ENCODE assay signal across 24 cellular contexts in genomic region chr12:21884942-21885341, GRCh38. TPM values are rescaled to one million over a fixed set of nuclear protein-coding genes. Genes with fewer than 3 reads are reported as not detected.
"Had no signal": no experiment of that assay in that cellular context is flagged by ENCODE, and none has a peak within 500 bp of the region (broad histone marks: within the 10 kb centered on the region; RNA-seq: fewer than 3 reads in every experiment).

No MANE protein-coding gene starts in this region.

- H3K4me2 ChIP-seq: smooth muscle cell had no signal

- H3K36me3 ChIP-seq: sigmoid colon, suprapubic skin, tibial artery, upper lobe of right lung had no signal

- H3K4me1 ChIP-seq: suprapubic skin, upper lobe of right lung had no signal

- H3K27me3 ChIP-seq: esophagus muscularis mucosa, sigmoid colon, suprapubic skin, tibial artery, upper lobe of right lung had no signal

- ATAC-seq: activated CD8-positive, alpha-beta T cell treated with anti-CD3 and anti-CD28 coated beads for 36 hours; activated naive CD8-positive, alpha-beta T cell treated with anti-CD3 and anti-CD28 coated beads, Interleukin-2, amount 50 U/mL, for 24 hours; activated T-cell treated with anti-CD3 and anti-CD28 coated beads, Interleukin-2, amount 50 U/mL, for 4 hours; activated T-helper 17 cell treated with anti-CD3 and anti-CD28 coated beads, Interleukin-2, amount 50 U/mL, for 72 hours; left colon; mucosa of descending colon; natural killer cell treated with Interleukin-12 subunit alpha and Interleukin-12 subunit beta and Interleukin-15 and Interleukin-18, amount 100 ng/mL, for 72 hours; upper lobe of right lung had no signal

- H3K9me3 ChIP-seq: esophagus muscularis mucosa, mucosa of descending colon, sigmoid colon, suprapubic skin, tibial artery, upper lobe of right lung had no signal

- DNase-seq: activated B cell treated with CpG ODN at 0.5 μM for 24 hours; activated CD4-positive, alpha-beta T cell treated with anti-CD3 and anti-CD28 coated beads, Interleukin-2, amount 50 U/mL, for 1 hour; activated CD8-positive, alpha-beta T cell treated with anti-CD3 and anti-CD28 coated beads for 36 hours; activated naive CD8-positive, alpha-beta T cell treated with anti-CD3 and anti-CD28 coated beads, Interleukin-2, amount 50 U/mL, for 24 hours; activated T-cell treated with anti-CD3 and anti-CD28 coated beads, Interleukin-2, amount 50 U/mL, for 4 hours; dermis blood vessel endothelial cell; effector CD4-positive, alpha-beta T cell; glutamatergic neuron; hippocampal formation; left colon; mucosa of descending colon; posterior cingulate gyrus; sigmoid colon; stimulated activated CD4-positive, alpha-beta T cell treated with anti-CD3 and anti-CD28 coated beads, Interleukin-1b, Interleukin-23, amount 100 ng/mL, for 48 hours; stimulated activated naive CD4-positive, alpha-beta T cell; T-helper 1 cell; tibial artery; upper lobe of right lung had no signal

- H3K4me3 ChIP-seq: esophagus muscularis mucosa, mucosa of descending colon, sigmoid colon, smooth muscle cell, suprapubic skin, tibial artery, upper lobe of right lung had no signal

- H3K27ac ChIP-seq: esophagus muscularis mucosa, sigmoid colon, suprapubic skin, tibial artery, upper lobe of right lung had no signal

RNA-seq across cellular contexts. Expression of gene ABCC9, which starts 56.3 kb away (rescaled TPM):
- total RNA-seq: activated B cell treated with CpG ODN at 0.5 μM for 24 hours; activated CD8-positive, alpha-beta T cell treated with anti-CD3 and anti-CD28 coated beads for 36 hours; natural killer cell treated with Interleukin-12 subunit alpha and Interleukin-12 subunit beta and Interleukin-15 and Interleukin-18, amount 100 ng/mL, for 72 hours had no signal
- polyA plus RNA-seq: keratinocyte, smooth muscle cell had no signal
